ENCODE assay signal across 1 cellular context in the genomic region with DNA sequence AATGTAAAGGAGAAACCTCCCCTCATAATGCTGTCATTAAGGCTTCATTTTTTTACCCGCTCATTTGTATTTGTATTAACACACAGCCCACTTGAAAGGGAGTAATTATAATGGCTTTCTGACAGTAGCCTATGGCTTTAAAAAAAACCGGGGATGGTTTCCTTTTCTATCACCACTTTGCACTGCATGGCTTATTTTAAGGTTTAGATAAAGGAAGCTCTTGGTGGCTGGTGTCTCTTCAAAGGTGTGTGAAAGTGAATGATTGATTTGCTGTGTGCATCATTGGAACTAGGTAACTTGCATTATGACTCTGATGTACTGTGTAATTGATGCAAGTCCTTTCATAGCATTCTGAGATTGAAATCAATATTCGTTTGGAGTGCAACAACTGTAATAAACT.
TF ChIP-seq lines count a peak whose summit lies in the region.

No MANE protein-coding gene starts in this region.

TF ChIP-seq in GM12878, 131 proteins besides CTCF, POLR2A, EP300 and RAD21 (continued from another document):
- TF ChIP-seq, protein P1, sequence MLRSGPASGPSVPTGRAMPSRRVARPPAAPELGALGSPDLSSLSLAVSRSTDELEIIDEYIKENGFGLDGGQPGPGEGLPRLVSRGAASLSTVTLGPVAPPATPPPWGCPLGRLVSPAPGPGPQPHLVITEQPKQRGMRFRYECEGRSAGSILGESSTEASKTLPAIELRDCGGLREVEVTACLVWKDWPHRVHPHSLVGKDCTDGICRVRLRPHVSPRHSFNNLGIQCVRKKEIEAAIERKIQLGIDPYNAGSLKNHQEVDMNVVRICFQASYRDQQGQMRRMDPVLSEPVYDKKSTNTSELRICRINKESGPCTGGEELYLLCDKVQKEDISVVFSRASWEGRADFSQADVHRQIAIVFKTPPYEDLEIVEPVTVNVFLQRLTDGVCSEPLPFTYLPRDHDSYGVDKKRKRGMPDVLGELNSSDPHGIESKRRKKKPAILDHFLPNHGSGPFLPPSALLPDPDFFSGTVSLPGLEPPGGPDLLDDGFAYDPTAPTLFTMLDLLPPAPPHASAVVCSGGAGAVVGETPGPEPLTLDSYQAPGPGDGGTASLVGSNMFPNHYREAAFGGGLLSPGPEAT (IDR thresholded peaks at IDR 0.05; ENCODE audit: low read depth): no peak
- TF ChIP-seq, protein P2, sequence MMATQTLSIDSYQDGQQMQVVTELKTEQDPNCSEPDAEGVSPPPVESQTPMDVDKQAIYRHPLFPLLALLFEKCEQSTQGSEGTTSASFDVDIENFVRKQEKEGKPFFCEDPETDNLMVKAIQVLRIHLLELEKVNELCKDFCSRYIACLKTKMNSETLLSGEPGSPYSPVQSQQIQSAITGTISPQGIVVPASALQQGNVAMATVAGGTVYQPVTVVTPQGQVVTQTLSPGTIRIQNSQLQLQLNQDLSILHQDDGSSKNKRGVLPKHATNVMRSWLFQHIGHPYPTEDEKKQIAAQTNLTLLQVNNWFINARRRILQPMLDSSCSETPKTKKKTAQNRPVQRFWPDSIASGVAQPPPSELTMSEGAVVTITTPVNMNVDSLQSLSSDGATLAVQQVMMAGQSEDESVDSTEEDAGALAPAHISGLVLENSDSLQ (IDR thresholded peaks at IDR 0.05): peak; percentile 16; the same call in 1 of the 2 replicates
